In the genomic region with DNA sequence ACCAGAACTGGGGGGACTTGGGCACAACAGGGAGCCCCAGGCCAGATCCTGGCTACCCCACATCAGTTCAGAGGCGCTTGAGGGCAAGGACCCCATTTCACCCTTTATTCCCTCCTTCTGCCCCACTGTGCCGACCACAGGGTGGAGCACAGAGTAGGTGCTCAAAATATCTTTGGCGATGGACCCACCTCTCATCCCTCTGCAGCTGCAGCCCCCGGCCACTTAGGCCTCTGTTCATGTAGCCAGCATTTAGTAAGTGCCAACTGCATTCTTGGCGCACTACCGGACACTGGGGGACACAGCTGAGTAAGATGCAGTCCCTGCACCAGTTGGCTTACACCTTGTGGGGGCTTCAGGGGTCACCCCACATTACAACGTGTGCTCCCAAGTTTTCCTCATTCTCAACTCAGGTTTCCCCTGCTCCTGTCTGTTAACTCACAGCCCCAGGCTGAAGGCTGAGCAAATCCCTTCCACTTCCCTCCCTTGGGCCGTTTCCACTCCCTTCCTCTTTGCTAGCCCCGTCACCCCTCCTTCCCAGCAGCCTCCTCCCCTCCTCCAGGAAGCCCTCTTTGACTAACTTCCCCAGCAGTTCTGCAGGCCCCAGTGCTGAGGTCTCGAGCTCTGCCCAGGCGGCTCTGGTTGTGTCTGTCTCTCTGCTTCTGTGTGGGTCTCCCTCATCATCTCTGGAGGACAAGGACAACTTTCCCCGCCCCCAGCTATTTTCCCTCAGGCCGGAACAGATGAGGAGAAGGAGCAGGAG, we compare ENCODE assay signal across 1 cellular context.
TF ChIP-seq lines count a peak whose summit lies in the region.

No MANE protein-coding gene starts in this region.

TF ChIP-seq in IMR-90, 13 proteins besides CTCF, POLR2A, EP300 and RAD21:
- TF ChIP-seq SMC3 (IDR thresholded peaks at IDR 0.05; ENCODE audit: low read depth, low read length), result no peak
- no peak for TF ChIP-seq RCOR1 (IDR thresholded peaks at IDR 0.05; ENCODE audit: insufficient replicate concordance, low read length)
- TF ChIP-seq MAFK (IDR thresholded peaks at IDR 0.05; ENCODE audit: low read depth, low read length), result no peak
- TF ChIP-seq, protein P1, sequence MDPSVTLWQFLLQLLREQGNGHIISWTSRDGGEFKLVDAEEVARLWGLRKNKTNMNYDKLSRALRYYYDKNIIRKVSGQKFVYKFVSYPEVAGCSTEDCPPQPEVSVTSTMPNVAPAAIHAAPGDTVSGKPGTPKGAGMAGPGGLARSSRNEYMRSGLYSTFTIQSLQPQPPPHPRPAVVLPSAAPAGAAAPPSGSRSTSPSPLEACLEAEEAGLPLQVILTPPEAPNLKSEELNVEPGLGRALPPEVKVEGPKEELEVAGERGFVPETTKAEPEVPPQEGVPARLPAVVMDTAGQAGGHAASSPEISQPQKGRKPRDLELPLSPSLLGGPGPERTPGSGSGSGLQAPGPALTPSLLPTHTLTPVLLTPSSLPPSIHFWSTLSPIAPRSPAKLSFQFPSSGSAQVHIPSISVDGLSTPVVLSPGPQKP (IDR thresholded peaks at IDR 0.05; ENCODE audit: borderline replicate concordance, low read depth, low read length), result no peak
- TF ChIP-seq, protein P2, sequence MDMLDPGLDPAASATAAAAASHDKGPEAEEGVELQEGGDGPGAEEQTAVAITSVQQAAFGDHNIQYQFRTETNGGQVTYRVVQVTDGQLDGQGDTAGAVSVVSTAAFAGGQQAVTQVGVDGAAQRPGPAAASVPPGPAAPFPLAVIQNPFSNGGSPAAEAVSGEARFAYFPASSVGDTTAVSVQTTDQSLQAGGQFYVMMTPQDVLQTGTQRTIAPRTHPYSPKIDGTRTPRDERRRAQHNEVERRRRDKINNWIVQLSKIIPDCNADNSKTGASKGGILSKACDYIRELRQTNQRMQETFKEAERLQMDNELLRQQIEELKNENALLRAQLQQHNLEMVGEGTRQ (IDR thresholded peaks at IDR 0.05; ENCODE audit: low read depth, low read length), result no peak
- TF ChIP-seq CHD1 (IDR thresholded peaks at IDR 0.05; ENCODE audit: low read depth, low read length), result no peak
- TF ChIP-seq RFX5 (IDR thresholded peaks at IDR 0.05; ENCODE audit: low read depth, low read length), result no peak
- no peak for TF ChIP-seq NFE2L2 (IDR thresholded peaks at IDR 0.05; ENCODE audit: low read depth, low read length)
- TF ChIP-seq FOS (IDR thresholded peaks at IDR 0.05; ENCODE audit: low read depth, low read length), result no peak
- TF ChIP-seq BHLHE40 (IDR thresholded peaks at IDR 0.05; ENCODE audit: low read depth, low read length), result no peak
- no peak for TF ChIP-seq MAZ (IDR thresholded peaks at IDR 0.05; ENCODE audit: borderline replicate concordance, low read depth, low read length)
- TF ChIP-seq MXI1 (IDR thresholded peaks at IDR 0.05; ENCODE audit: borderline replicate concordance, low read depth, low read length), result no peak
- TF ChIP-seq CEBPB (IDR thresholded peaks at IDR 0.05; ENCODE audit: low read depth, low read length), result no peak
